15 cellular contexts compared by ENCODE assay signal in the genomic region with DNA sequence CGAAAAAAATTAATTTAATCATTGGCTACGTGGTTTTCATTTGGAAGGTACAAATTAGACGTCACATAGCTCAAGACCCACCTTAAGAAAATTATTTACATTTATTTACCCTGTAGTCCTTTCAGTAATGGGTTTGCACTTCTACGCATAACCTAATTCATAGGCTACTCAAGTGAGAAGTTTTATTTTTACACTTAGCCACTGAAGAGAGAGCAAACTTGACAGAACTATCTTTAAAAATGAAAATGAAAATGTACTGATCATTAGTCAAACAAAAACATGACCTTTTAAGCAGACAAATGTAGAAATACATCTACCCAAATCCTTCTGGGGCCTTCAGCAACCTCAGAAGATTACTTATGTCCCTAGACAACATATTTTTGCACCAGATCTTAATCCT.
DNase-seq lines count a peak whose midpoint lies in the region; ATAC-seq and TF ChIP-seq lines count a peak whose summit lies in the region.
"Had no signal": no experiment of that assay in that cellular context is flagged by ENCODE, and none has a peak within 500 bp of the region (broad histone marks: within the 10 kb centered on the region; RNA-seq: fewer than 3 reads in every experiment).

No MANE protein-coding gene starts in this region.

- H3K79me2 ChIP-seq in mesendoderm (ENCODE audit: control insufficient read depth, insufficient read depth, low read length), result no peaks in the 10 kb centered on the region

- TF ChIP-seq CTCF in GM10266 (IDR thresholded peaks at IDR 0.05; ENCODE audit: control insufficient read depth, insufficient read depth, low read depth, missing control alignments), result no peak

- TF ChIP-seq POLR2A in erythroblast (IDR thresholded peaks at IDR 0.05; ENCODE audit: low read length), result no peak

- no peaks in the 10 kb centered on the region for H3K27me3 ChIP-seq in mesendoderm (ENCODE audit: insufficient read depth, low read length, poor library complexity)
- H3K27me3 ChIP-seq: colonic mucosa, spleen had no signal

- no peak overlapping the region for H4K5ac ChIP-seq in mesendoderm (ENCODE audit: low read length)

- H2AK5ac ChIP-seq in mesendoderm (ENCODE audit: low read length), result no peak overlapping the region

- WGBS in mesendoderm (ENCODE audit: extremely low coverage, insufficient coverage, low lambda C conversion rate), result 100% methylated on average over 1 of the region's 4 CpGs

- H2BK5ac ChIP-seq in mesendoderm (ENCODE audit: low read length), result no peak overlapping the region

- no peak overlapping the region for H3K18ac ChIP-seq in mesendoderm (ENCODE audit: low read length)

- DNase-seq in GM10266 (ENCODE audit: extremely low spot score) (peak; percentile 35), mesendoderm (no peak), NCI-H1417 (lab: John Stamatoyannopoulos, UW) (no peak), erythroblast (lab: John Stamatoyannopoulos, UW) (no peak), SIG-M5 (lab: John Stamatoyannopoulos, UW) (no peak)
- DNase-seq: activated naive CD8-positive, alpha-beta T cell treated with anti-CD3 and anti-CD28 coated beads, Interleukin-2, amount 50 U/mL, for 24 hours; colonic mucosa; mesenchymal stem cell; NCI-H2227 treated with DMSO at 0.1 percent for 48 hours; occipital lobe; RPMI8226; spleen had no signal

- no peak overlapping the region for H3K23ac ChIP-seq in mesendoderm (ENCODE audit: low read length)

- no peak overlapping the region for H3K56ac ChIP-seq in mesendoderm (ENCODE audit: low read length)

- no peaks in the 10 kb centered on the region for H3K36me3 ChIP-seq in mesendoderm (ENCODE audit: control insufficient read depth, insufficient read depth, low read length)
- H3K36me3 ChIP-seq: colonic mucosa, spleen had no signal

- no peaks in the 10 kb centered on the region for H3K4me1 ChIP-seq in mesendoderm (ENCODE audit: control insufficient read depth, low read depth, low read length)
- H3K4me1 ChIP-seq: colonic mucosa, spleen had no signal

- no peak overlapping the region for H3K27ac ChIP-seq in mesendoderm (ENCODE audit: low read depth, low read length)
- H3K27ac ChIP-seq: colonic mucosa, spleen had no signal

- H3K4me3 ChIP-seq in mesendoderm (ENCODE audit: low read length), result no peak overlapping the region
- H3K4me3 ChIP-seq: colonic mucosa, spleen had no signal

- ATAC-seq in GM19324 (IDR thresholded peaks at IDR 0.05; ENCODE audit: low FRiP score, unreplicated experiment) (peak; percentile 77), HG02571 (IDR thresholded peaks at IDR 0.05; ENCODE audit: unreplicated experiment) (peak; percentile 65), HG03139 (IDR thresholded peaks at IDR 0.05; ENCODE audit: unreplicated experiment) (peak; percentile 37)
- ATAC-seq: activated naive CD8-positive, alpha-beta T cell treated with anti-CD3 and anti-CD28 coated beads, Interleukin-2, amount 50 U/mL, for 24 hours had no signal

- no peak overlapping the region for H3K9ac ChIP-seq in mesendoderm (ENCODE audit: low read length)

- H2BK120ac ChIP-seq in mesendoderm (ENCODE audit: low read depth, low read length), result no peak overlapping the region

- H2BK15ac ChIP-seq in mesendoderm (replicated peaks; ENCODE audit: low read depth), result no peak overlapping the region

- no peaks in the 10 kb centered on the region for H3K79me1 ChIP-seq in mesendoderm (ENCODE audit: low read length)

- no peak overlapping the region for H3K4me2 ChIP-seq in mesendoderm (ENCODE audit: low read length)

- no peak overlapping the region for H4K8ac ChIP-seq in mesendoderm (ENCODE audit: low read depth, low read length)

- H3K4ac ChIP-seq in mesendoderm (ENCODE audit: low read depth, low read length), result no peak overlapping the region
